1 cellular context compared by ENCODE assay signal in genomic region chr11:110032957-110033570, GRCh38.
TF ChIP-seq lines count a peak whose summit lies in the region.

No MANE protein-coding gene starts in this region.

TF ChIP-seq in neural cell, 6 proteins besides CTCF, POLR2A, EP300 and RAD21 (continued from another document):
- TF ChIP-seq REST (IDR thresholded peaks at IDR 0.05; ENCODE audit: borderline replicate concordance): no peak
- no peak for TF ChIP-seq MXI1 (conservative IDR thresholded peaks at IDR 0.05; ENCODE audit: poor library complexity, severe bottlenecking)
